Comparison of ENCODE assay signal across 8 cellular contexts in the genomic region with DNA sequence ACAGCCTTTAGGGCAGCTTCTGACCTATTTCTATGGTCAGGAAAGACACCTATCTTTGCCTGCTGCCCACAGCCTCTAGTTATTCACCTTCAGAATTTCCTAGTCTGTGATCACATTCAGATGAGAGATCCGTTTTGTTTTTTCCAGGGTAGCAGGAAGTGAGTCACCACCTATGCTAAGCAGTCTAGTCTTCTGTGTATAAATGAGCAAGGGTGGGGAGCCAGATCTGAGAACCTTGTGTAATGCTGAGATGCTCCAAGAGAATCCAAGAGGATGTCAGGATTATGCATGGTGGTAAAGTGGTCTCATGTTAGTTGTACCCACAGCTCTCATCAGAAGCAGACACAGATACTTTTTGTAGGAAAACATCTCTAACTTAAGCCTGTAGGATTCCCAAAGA. TPM values are rescaled to one million over a fixed set of nuclear protein-coding genes. Genes with fewer than 3 reads are reported as not detected.
DNase-seq lines count a peak whose midpoint lies in the region; ATAC-seq and TF ChIP-seq lines count a peak whose summit lies in the region.
"Not testable (repeated sequence)": the region's sequence is repeated elsewhere in the genome, so short reads cannot be mapped to it uniquely, and the experiment has no call there.

No MANE protein-coding gene starts in this region.

- H3K23ac ChIP-seq in IMR-90 (ENCODE audit: low read depth, low read length) = not testable (repeated sequence)

- H3K27ac ChIP-seq in CD4-positive, CD25-positive, alpha-beta regulatory T cell (ENCODE audit: insufficient read depth, low read length, poor library complexity, severe bottlenecking); IMR-90 (ENCODE audit: insufficient read depth, low read length); RWPE2 (ENCODE audit: poor library complexity, severe bottlenecking): not testable (repeated sequence)

- H4K91ac ChIP-seq in IMR-90 (ENCODE audit: insufficient read depth, low read depth, low read length) = not testable (repeated sequence)

- not testable (repeated sequence) for H3K4me1 Mint-ChIP-seq in CD4-positive, CD25-positive, alpha-beta regulatory T cell; T-helper 17 cell; activated CD8-positive, alpha-beta T cell treated with anti-CD3 and anti-CD28 coated beads, Interleukin-2, amount 10 ng/mL, durations not matched to agents 7 days and 5 days (ENCODE audit: low read depth); activated T-helper 17 cell treated with anti-CD3 and anti-CD28 coated beads, Interleukin-2, amount 50 U/mL, for 72 hours; effector memory CD8-positive, alpha-beta T cell (ENCODE audit: low read depth in 2 of 2); stimulated activated effector memory CD8-positive, alpha-beta T cell treated with anti-CD3 and anti-CD28 coated beads, Interleukin-12 subunit alpha, Interleukin-12 subunit beta, amount 100 ng/mL, for 72 hours

- H3K27ac Mint-ChIP-seq in CD4-positive, CD25-positive, alpha-beta regulatory T cell; T-helper 17 cell; activated CD8-positive, alpha-beta T cell treated with anti-CD3 and anti-CD28 coated beads, Interleukin-2, amount 10 ng/mL, durations not matched to agents 7 days and 5 days; activated T-helper 17 cell treated with anti-CD3 and anti-CD28 coated beads, Interleukin-2, amount 50 U/mL, for 72 hours; effector memory CD8-positive, alpha-beta T cell; stimulated activated effector memory CD8-positive, alpha-beta T cell treated with anti-CD3 and anti-CD28 coated beads, Interleukin-12 subunit alpha, Interleukin-12 subunit beta, amount 100 ng/mL, for 72 hours: not testable (repeated sequence)

- not testable (repeated sequence) for H2AK5ac ChIP-seq in IMR-90 (ENCODE audit: low read depth, low read length)

- WGBS in IMR-90 (ENCODE audit: extremely low coverage in 2 of 2, insufficient read length in 1 of 2), 2 experiments = no CpG with 5 or more reads among the region's 1 CpG

- not testable (repeated sequence) for H4K8ac ChIP-seq in IMR-90 (ENCODE audit: low read depth in 2 of 2, low read length in 2 of 2)

- H3K9me3 ChIP-seq in CD4-positive, CD25-positive, alpha-beta regulatory T cell (ENCODE audit: control insufficient read depth in 2 of 2, low read length in 2 of 2); IMR-90 (ENCODE audit: control insufficient read depth, insufficient read depth, low read length); RWPE2 (ENCODE audit: severe bottlenecking); T-helper 17 cell (ENCODE audit: control insufficient read depth, low read length, poor library complexity, severe bottlenecking): not testable (repeated sequence)

- H3K9me1 ChIP-seq in IMR-90 (ENCODE audit: insufficient read depth, low read length) = not testable (repeated sequence)

- not testable (repeated sequence) for H3K36me3 Mint-ChIP-seq in CD4-positive, CD25-positive, alpha-beta regulatory T cell; T-helper 17 cell (ENCODE audit: low read depth); activated CD8-positive, alpha-beta T cell treated with anti-CD3 and anti-CD28 coated beads, Interleukin-2, amount 10 ng/mL, durations not matched to agents 7 days and 5 days (ENCODE audit: low read depth); effector memory CD8-positive, alpha-beta T cell (ENCODE audit: insufficient read depth); stimulated activated effector memory CD8-positive, alpha-beta T cell treated with anti-CD3 and anti-CD28 coated beads, Interleukin-12 subunit alpha, Interleukin-12 subunit beta, amount 100 ng/mL, for 72 hours
- H3K36me3 Mint-ChIP-seq in activated T-helper 17 cell treated with anti-CD3 and anti-CD28 coated beads, Interleukin-2, amount 50 U/mL, for 72 hours (ENCODE audit: low read depth) = peaks cover 17% of the 10 kb centered on the region

- peak; percentile 62 to 100 for ATAC-seq in CD4-positive, CD25-positive, alpha-beta regulatory T cell (ENCODE audit: low read depth in 2 of 2)
- peak; percentile 93 for ATAC-seq in IMR-90 (ENCODE audit: low read depth)
- peak; percentile 93 for ATAC-seq in RWPE2 (ENCODE audit: low read depth)
- ATAC-seq in T-helper 17 cell = peak; percentile 48
- ATAC-seq in activated CD8-positive, alpha-beta T cell treated with anti-CD3 and anti-CD28 coated beads, Interleukin-2, amount 10 ng/mL, durations not matched to agents 7 days and 5 days = peak; percentile 63
- peak; percentile 99 for ATAC-seq in activated T-helper 17 cell treated with anti-CD3 and anti-CD28 coated beads, Interleukin-2, amount 50 U/mL, for 72 hours (replicated peaks)
- peak; percentile 27 for ATAC-seq in effector memory CD8-positive, alpha-beta T cell (replicated peaks)
- peak; percentile 67 for ATAC-seq in stimulated activated effector memory CD8-positive, alpha-beta T cell treated with anti-CD3 and anti-CD28 coated beads, Interleukin-12 subunit alpha, Interleukin-12 subunit beta, amount 100 ng/mL, for 72 hours

- H3K14ac ChIP-seq in IMR-90 (replicated peaks; ENCODE audit: low read depth, low read length) = not testable (repeated sequence)

- not testable (repeated sequence) for H3K18ac ChIP-seq in IMR-90 (ENCODE audit: low read depth, low read length)

- not testable (repeated sequence) for DNase-seq in CD4-positive, CD25-positive, alpha-beta regulatory T cell; IMR-90; RWPE2 (ENCODE audit: low spot score); T-helper 17 cell; activated CD8-positive, alpha-beta T cell treated with anti-CD3 and anti-CD28 coated beads, Interleukin-2, amount 10 ng/mL, durations not matched to agents 7 days and 5 days; effector memory CD8-positive, alpha-beta T cell; stimulated activated effector memory CD8-positive, alpha-beta T cell treated with anti-CD3 and anti-CD28 coated beads, Interleukin-12 subunit alpha, Interleukin-12 subunit beta, amount 100 ng/mL, for 72 hours (ENCODE audit: low spot score in 2 of 2)

- H3K4me1 ChIP-seq in CD4-positive, CD25-positive, alpha-beta regulatory T cell (ENCODE audit: control insufficient read depth, insufficient read depth, low read length, poor library complexity, severe bottlenecking); IMR-90 (ENCODE audit: control insufficient read depth, insufficient read depth, low read length); RWPE2 (ENCODE audit: insufficient read depth, poor library complexity, severe bottlenecking): not testable (repeated sequence)

- in situ Hi-C loops in IMR-90 (cut with MboI; ENCODE audit: low sequenced_read_pairs) = not testable (repeated sequence)

- dilution Hi-C loops in IMR-90 (cut with HindIII; ENCODE audit: low sequenced_read_pairs, unreplicated experiment) = not testable (repeated sequence)

- H2AK9ac ChIP-seq in IMR-90 (replicated peaks; ENCODE audit: low read depth, low read length, poor library complexity) = not testable (repeated sequence)

- not testable (repeated sequence) for H3K9ac ChIP-seq in IMR-90 (ENCODE audit: low read depth, low read length)

- not testable (repeated sequence) for H4K5ac ChIP-seq in IMR-90 (ENCODE audit: low read depth, low read length)

- not testable (repeated sequence) for H3K4me3 ChIP-seq in CD4-positive, CD25-positive, alpha-beta regulatory T cell (ENCODE audit: low read depth, low read length); IMR-90 (ENCODE audit: insufficient read depth, low read depth, low read length); RWPE2 (ENCODE audit: severe bottlenecking)

- not testable (repeated sequence) for H2BK20ac ChIP-seq in IMR-90 (ENCODE audit: low read depth, low read length)

- not testable (repeated sequence) for H2BK120ac ChIP-seq in IMR-90 (ENCODE audit: low read depth, low read length)

- H3K4me2 ChIP-seq in IMR-90 (ENCODE audit: low read depth, low read length) = not testable (repeated sequence)

- H3K56ac ChIP-seq in IMR-90 (ENCODE audit: extremely low read depth, insufficient read depth, low read length) = not testable (repeated sequence)

- intact Hi-C loops in IMR-90 (cut with micrococcal nuclease) = not testable (repeated sequence)

- TF ChIP-seq CTCF in IMR-90 (conservative IDR thresholded peaks at IDR 0.05; ENCODE audit: low read depth, low read length); RWPE2 (IDR thresholded peaks at IDR 0.05; ENCODE audit: poor library complexity, severe bottlenecking): not testable (repeated sequence)

- not testable (repeated sequence) for TF ChIP-seq POLR2A in IMR-90 (IDR thresholded peaks at IDR 0.05; ENCODE audit: low read depth, low read length)

- not testable (repeated sequence) for H3K4me3 Mint-ChIP-seq in CD4-positive, CD25-positive, alpha-beta regulatory T cell; T-helper 17 cell; activated CD8-positive, alpha-beta T cell treated with anti-CD3 and anti-CD28 coated beads, Interleukin-2, amount 10 ng/mL, durations not matched to agents 7 days and 5 days; activated T-helper 17 cell treated with anti-CD3 and anti-CD28 coated beads, Interleukin-2, amount 50 U/mL, for 72 hours; effector memory CD8-positive, alpha-beta T cell; stimulated activated effector memory CD8-positive, alpha-beta T cell treated with anti-CD3 and anti-CD28 coated beads, Interleukin-12 subunit alpha, Interleukin-12 subunit beta, amount 100 ng/mL, for 72 hours

- CTCF ChIA-PET in IMR-90 (lab: Yijun Ruan, JAX); activated CD8-positive, alpha-beta T cell treated with anti-CD3 and anti-CD28 coated beads, Interleukin-2, amount 10 ng/mL, durations not matched to agents 7 days and 5 days (lab: Charles Lee): not testable (repeated sequence)

- not testable (repeated sequence) for H2BK15ac ChIP-seq in IMR-90 (ENCODE audit: low read depth, low read length)

- not testable (repeated sequence) for H4K20me1 ChIP-seq in IMR-90 (ENCODE audit: insufficient read depth, low read length)

- POLR2A ChIA-PET in IMR-90 (lab: Charles Lee; ENCODE audit: unreplicated experiment); activated CD8-positive, alpha-beta T cell treated with anti-CD3 and anti-CD28 coated beads, Interleukin-2, amount 10 ng/mL, durations not matched to agents 7 days and 5 days (lab: Charles Lee): not testable (repeated sequence)

- H3K27me3 Mint-ChIP-seq in CD4-positive, CD25-positive, alpha-beta regulatory T cell; T-helper 17 cell; activated CD8-positive, alpha-beta T cell treated with anti-CD3 and anti-CD28 coated beads, Interleukin-2, amount 10 ng/mL, durations not matched to agents 7 days and 5 days (ENCODE audit: low read depth); activated T-helper 17 cell treated with anti-CD3 and anti-CD28 coated beads, Interleukin-2, amount 50 U/mL, for 72 hours; effector memory CD8-positive, alpha-beta T cell: not testable (repeated sequence)

- H3K36me3 ChIP-seq in CD4-positive, CD25-positive, alpha-beta regulatory T cell (ENCODE audit: control insufficient read depth, insufficient read depth, low read length); IMR-90 (ENCODE audit: control insufficient read depth, insufficient read depth, low read length); RWPE2 (ENCODE audit: low read depth): not testable (repeated sequence)

- H3K27me3 ChIP-seq in CD4-positive, CD25-positive, alpha-beta regulatory T cell (ENCODE audit: control insufficient read depth, insufficient read depth, low read length); IMR-90 (ENCODE audit: control insufficient read depth, insufficient read depth, low read length); RWPE2 (ENCODE audit: insufficient read depth, poor library complexity, severe bottlenecking): not testable (repeated sequence)

- H2BK5ac ChIP-seq in IMR-90 (ENCODE audit: low read depth, low read length, poor library complexity, severe bottlenecking) = not testable (repeated sequence)

- not testable (repeated sequence) for H3K9me3 Mint-ChIP-seq in CD4-positive, CD25-positive, alpha-beta regulatory T cell; activated CD8-positive, alpha-beta T cell treated with anti-CD3 and anti-CD28 coated beads, Interleukin-2, amount 10 ng/mL, durations not matched to agents 7 days and 5 days (ENCODE audit: insufficient read depth); activated T-helper 17 cell treated with anti-CD3 and anti-CD28 coated beads, Interleukin-2, amount 50 U/mL, for 72 hours; effector memory CD8-positive, alpha-beta T cell; stimulated activated effector memory CD8-positive, alpha-beta T cell treated with anti-CD3 and anti-CD28 coated beads, Interleukin-12 subunit alpha, Interleukin-12 subunit beta, amount 100 ng/mL, for 72 hours

- not testable (repeated sequence) for H3K79me1 ChIP-seq in IMR-90 (ENCODE audit: low read depth in 1 of 2, low read length in 2 of 2)

- not testable (repeated sequence) for BruUV-seq in IMR-90 (replicated peaks; lab: Mats Ljungman, UMichigan)

- H3K4ac ChIP-seq in IMR-90 (ENCODE audit: low read depth, low read length) = not testable (repeated sequence)

- not testable (repeated sequence) for H2AFZ ChIP-seq in IMR-90 (replicated peaks; ENCODE audit: low read length, poor library complexity)

- TF ChIP-seq RAD21 in IMR-90 (IDR thresholded peaks at IDR 0.05; ENCODE audit: low read length) = not testable (repeated sequence)

RNA-seq across cellular contexts. Expression of a gene that starts 8.7 kb away (rescaled TPM):
- total RNA-seq in CD4-positive, CD25-positive, alpha-beta regulatory T cell = 2.9 TPM
- polyA plus RNA-seq in CD4-positive, CD25-positive, alpha-beta regulatory T cell = under 1 TPM; 0.15 to 0.49 (median 0.38) TPM
- total RNA-seq in IMR-90 (2012; rRNA removed) = 0.90 and 1.1 TPM in 2 replicates
- polyA plus RNA-seq in IMR-90 (2012; rRNA removed) = 1.7 and 2.6 TPM in 2 replicates
- polyA plus RNA-seq in IMR-90 (2012; cell fraction: cytosol; rRNA removed) = 0.81 and 1.1 TPM in 2 replicates
- 8.2 and 28.9 TPM in 2 replicates for polyA plus RNA-seq in IMR-90 (2012; cell fraction: nucleus; rRNA removed; ENCODE audit: low replicate concordance)
- total RNA-seq in T-helper 17 cell = 1 to 10 TPM; 3.0 to 3.3 TPM
- 1 to 10 TPM; 2.1 to 2.3 TPM for total RNA-seq in activated CD8-positive, alpha-beta T cell treated with anti-CD3 and anti-CD28 coated beads, Interleukin-2, amount 10 ng/mL, durations not matched to agents 7 days and 5 days
- total RNA-seq in activated T-helper 17 cell treated with anti-CD3 and anti-CD28 coated beads, Interleukin-2, amount 50 U/mL, for 72 hours = 1 to 10 TPM; 1.7 to 2.7 TPM

Comparison
In these comparisons a context has a peak if more than half of its experiments do, and no peak if none do; other contexts are left out.
1. ATAC-seq: peak in every context shown above with its lines; median percentile 99 in activated T-helper 17 cell treated with anti-CD3 and anti-CD28 coated beads, Interleukin-2, amount 50 U/mL, for 72 hours; 93 in IMR-90; 93 in RWPE2; 81 in CD4-positive, CD25-positive, alpha-beta regulatory T cell; 67 in stimulated activated effector memory CD8-positive, alpha-beta T cell treated with anti-CD3 and anti-CD28 coated beads, Interleukin-12 subunit alpha, Interleukin-12 subunit beta, amount 100 ng/mL, for 72 hours; 63 in activated CD8-positive, alpha-beta T cell treated with anti-CD3 and anti-CD28 coated beads, Interleukin-2, amount 10 ng/mL, durations not matched to agents 7 days and 5 days; 48 in T-helper 17 cell; 27 in effector memory CD8-positive, alpha-beta T cell.